ENCODE assay signal across 28 cellular contexts in genomic region chr13:92612892-92613291, GRCh38.
A peak's percentile ranks its signal among the peaks of the same experiment; 100 is the strongest.
DNase-seq lines count a peak whose midpoint lies in the region; ATAC-seq, FAIRE-seq and TF ChIP-seq lines count a peak whose summit lies in the region.
"Had no signal": no experiment of that assay in that cellular context is flagged by ENCODE, and none has a peak within 500 bp of the region (broad histone marks: within the 10 kb centered on the region; RNA-seq: fewer than 3 reads in every experiment).

No MANE protein-coding gene starts in this region.

- no peaks in the 10 kb centered on the region for H3K27me3 ChIP-seq in K562 (ENCODE audit: control insufficient read depth in 2 of 2, insufficient read depth in 2 of 2, low read length in 2 of 2)
- H3K27me3 ChIP-seq: BE2C; BLaER1; BLaER1 treated with 17β-estradiol and CSF1 and Interleukin-3, amounts not matched to agents 10 nM and 100 nM had no signal

- H3K9ac ChIP-seq in K562 (ENCODE audit: insufficient read depth in 1 of 2, low read depth in 2 of 2, low read length in 2 of 2) = no peak overlapping the region
- H3K9ac ChIP-seq: BLaER1; BLaER1 treated with 17β-estradiol and CSF1 and Interleukin-3, amounts not matched to agents 10 nM and 100 nM had no signal

- no peaks in the 10 kb centered on the region for H4K20me1 ChIP-seq in K562 (replicated peaks; ENCODE audit: control insufficient read depth, insufficient read depth, low read length)
- H4K20me1 ChIP-seq: BLaER1; BLaER1 treated with 17β-estradiol and CSF1 and Interleukin-3, amounts not matched to agents 10 nM and 100 nM had no signal

- no peaks in the 10 kb centered on the region for H3K4me1 ChIP-seq in K562 (replicated peaks in 1 of 2; ENCODE audit: control insufficient read depth in 2 of 2, insufficient read depth in 2 of 2, low read length in 2 of 2)
- H3K4me1 ChIP-seq: A549; BE2C; BLaER1; BLaER1 treated with 17β-estradiol and CSF1 and Interleukin-3, amounts not matched to agents 10 nM and 100 nM; Caco-2 had no signal

- no peak for TF ChIP-seq POLR2A in K562 (conservative IDR thresholded peaks at IDR 0.05)

- H3K36me3 ChIP-seq in K562 (ENCODE audit: control insufficient read depth, insufficient read depth, low read length) = no peaks in the 10 kb centered on the region
- H3K36me3 ChIP-seq: BE2C; BLaER1; BLaER1 treated with 17β-estradiol and CSF1 and Interleukin-3, amounts not matched to agents 10 nM and 100 nM had no signal

- in situ Hi-C loops in K562 (cut with MboI) = no loop called here

- no peak for FAIRE-seq in K562 (lab: Jason Lieb, UNC)
- FAIRE-seq: A549, D721Med had no signal

- H3K4me2 ChIP-seq in K562 (ENCODE audit: insufficient read depth, low read length) = no peak overlapping the region
- H3K4me2 ChIP-seq: A549; BLaER1; BLaER1 treated with 17β-estradiol and CSF1 and Interleukin-3, amounts not matched to agents 10 nM and 100 nM had no signal

- no peak overlapping the region for H3K27ac ChIP-seq in K562 (ENCODE audit: extremely low read depth, low read depth, low read length)
- H3K27ac ChIP-seq: 22Rv1; A549; BLaER1; BLaER1 treated with 17β-estradiol and CSF1 and Interleukin-3, amounts not matched to agents 10 nM and 100 nM; C4-2B had no signal

- no peak for TF ChIP-seq CTCF in K562 (IDR thresholded peaks at IDR 0.05 in 2 of 3, conservative IDR thresholded peaks at IDR 0.05 in 1 of 3; ENCODE audit: insufficient read depth in 2 of 3, low read depth in 1 of 3, low read length in 3 of 3)

- BruUV-seq in K562 (replicated peaks; lab: Mats Ljungman, UMichigan) = no TSS peak

- WGBS in K562 (ENCODE audit: insufficient coverage, low coverage, missing lambda C conversion rate) = 2% methylated on average over 3 of the region's 3 CpGs

- CTCF ChIA-PET in K562 (lab: Yijun Ruan, JAX; ENCODE audit: low intra/inter-chr PET ratio) = no interaction called here

- no peak for TF ChIP-seq RAD21 in K562 (CRISPR knock-in tag; conservative IDR thresholded peaks at IDR 0.05 in 1 of 2, IDR thresholded peaks at IDR 0.05 in 1 of 2)

- POLR2A ChIA-PET in K562 (lab: Yijun Ruan, JAX) = no interaction called here

- H3K79me2 ChIP-seq in K562 (ENCODE audit: control insufficient read depth, insufficient read depth, low read length) = no peaks in the 10 kb centered on the region

- no peak overlapping the region for H2AFZ ChIP-seq in K562 (ENCODE audit: low read depth, low read length)

- DNase-seq in K562 (ENCODE audit: extremely low read depth in 1 of 4, low spot score in 3 of 4) (no peak), NCI-H2107 treated with DMSO at 0.1 percent for 48 hours (lab: John Stamatoyannopoulos, UW; ENCODE audit: unreplicated experiment) (no peak)
- DNase-seq: 8988T; ACHN; AML-193; BE2C; C1 segment of cervical spinal cord; Caco-2; Calu3; CD4-positive, alpha-beta memory T cell; CD4-positive, alpha-beta T cell; CD4-positive, CD25-positive, alpha-beta regulatory T cell; CD8-positive, alpha-beta memory T cell; CD8-positive, alpha-beta T cell; COR-L47; DMS 273 treated with DMSO at 0.1 percent for 48 hours; DMS153; DMS53; DMS79; DMS79 treated with DMSO at 0.1 percent for 48 hours; DND-41; EL had no signal

- H3K4me3 ChIP-seq in K562 = no peak overlapping the region
- H3K4me3 ChIP-seq: A549; BLaER1; BLaER1 treated with 17β-estradiol and CSF1 and Interleukin-3, amounts not matched to agents 10 nM and 100 nM had no signal

- H3K9me3 ChIP-seq in K562 (replicated peaks; ENCODE audit: control insufficient read depth, insufficient read depth, low read depth, low read length) = no peaks in the 10 kb centered on the region; the same call in 1 of the 2 replicates
- H3K9me3 ChIP-seq: A549; BE2C; BLaER1; BLaER1 treated with 17β-estradiol and CSF1 and Interleukin-3, amounts not matched to agents 10 nM and 100 nM; Caco-2 had no signal

- no peaks in the 10 kb centered on the region for H3K9me1 ChIP-seq in K562 (ENCODE audit: control insufficient read depth, insufficient read depth, low read length)

- no peak for ATAC-seq in K562
- ATAC-seq: A549; CD8-positive, alpha-beta T cell had no signal

- intact Hi-C loops in K562 (cut with micrococcal nuclease) = no loop called here

- TF ChIP-seq EP300 in K562 (IDR thresholded peaks at IDR 0.05; ENCODE audit: low read length) = no peak

TF ChIP-seq in K562, 482 proteins besides CTCF, POLR2A, EP300 and RAD21 (continues in another document):
- TF ChIP-seq HEY1 (CRISPR knock-in tag; IDR thresholded peaks at IDR 0.05; ENCODE audit: borderline replicate concordance) (peak; percentile 47; the same call in 1 of the 2 replicates), ZKSCAN3 (CRISPR knock-in tag; IDR thresholded peaks at IDR 0.05) (peak; percentile 35; the same call in 1 of the 2 replicates), U2AF1 (optimal IDR thresholded peaks at IDR 0.05; ENCODE audit: low read depth, low read length) (no peak), TFAM (CRISPR knock-in tag; conservative IDR thresholded peaks at IDR 0.05) (0 out of 2 replicates have a peak, but pooled peaks have one; percentile 98), IRF2 (CRISPR knock-in tag; IDR thresholded peaks at IDR 0.05) (no peak), ZFP1 (CRISPR knock-in tag; IDR thresholded peaks at IDR 0.05) (peak; percentile 25; the same call in 1 of the 2 replicates), HSF4 (CRISPR knock-in tag; IDR thresholded peaks at IDR 0.05; ENCODE audit: borderline replicate concordance) (no peak), HLTF (IDR thresholded peaks at IDR 0.05) (no peak), NKRF (IDR thresholded peaks at IDR 0.05; ENCODE audit: borderline replicate concordance) (no peak), ZNF318 (IDR thresholded peaks at IDR 0.05; ENCODE audit: borderline replicate concordance in 1 of 2, low read depth in 1 of 2) (0 out of 4 replicates have a peak, but pooled peaks of 1 of the 2 experiments have one; percentile 52), ZBTB17 (CRISPR knock-in tag; IDR thresholded peaks at IDR 0.05) (no peak)
